Comparison of ENCODE assay signal across 8 cellular contexts in genomic region chr3:119469378-119470189, GRCh38. TPM values are rescaled to one million over a fixed set of nuclear protein-coding genes. Genes with fewer than 3 reads are reported as not detected.
A peak's percentile ranks its signal among the peaks of the same experiment; 100 is the strongest.
DNase-seq lines count a peak whose midpoint lies in the region; ATAC-seq lines count a peak whose summit lies in the region.

No MANE protein-coding gene starts in this region.

- H3K36me3 Mint-ChIP-seq in activated CD4-positive, alpha-beta T cell treated with anti-CD3 and anti-CD28 coated beads for 36 hours (ENCODE audit: low read depth) = peaks cover 13% of the 10 kb centered on the region
- H3K36me3 Mint-ChIP-seq in effector memory CD8-positive, alpha-beta T cell (ENCODE audit: insufficient read depth) = peaks cover 34% of the 10 kb centered on the region

- intact Hi-C loops in activated CD4-positive, alpha-beta T cell treated with anti-CD3 and anti-CD28 coated beads for 36 hours (cut with DNase I, micrococcal nuclease) = loop anchor here in 1 of 2 experiments (1.0 to 10.0 kb wide), 3 partner anchors 29 to 625 kb away; partner anchors contain the start of genes GSK3B and TIMMDC1

- POLR2A ChIA-PET in activated CD4-positive, alpha-beta T cell treated with anti-CD3 and anti-CD28 coated beads for 36 hours (lab: Charles Lee) = no interaction called here

- peak; percentile 47 for ATAC-seq in activated CD4-positive, alpha-beta T cell treated with anti-CD3 and anti-CD28 coated beads for 36 hours
- ATAC-seq in HG02840 (IDR thresholded peaks at IDR 0.05; ENCODE audit: low FRiP score, unreplicated experiment) (peak; percentile 50), HG03442 (IDR thresholded peaks at IDR 0.05; ENCODE audit: unreplicated experiment) (no peak)
- peak; percentile 43 for ATAC-seq in effector memory CD8-positive, alpha-beta T cell (replicated peaks)

- no peaks in the 10 kb centered on the region for H3K27me3 Mint-ChIP-seq in activated CD4-positive, alpha-beta T cell treated with anti-CD3 and anti-CD28 coated beads for 36 hours
- no peaks in the 10 kb centered on the region for H3K27me3 Mint-ChIP-seq in effector memory CD8-positive, alpha-beta T cell

- H3K4me1 Mint-ChIP-seq in activated CD4-positive, alpha-beta T cell treated with anti-CD3 and anti-CD28 coated beads for 36 hours = peaks cover 35% of the 10 kb centered on the region
- peaks cover 27 to 34% of the 10 kb centered on the region in 2 donors for H3K4me1 Mint-ChIP-seq in effector memory CD8-positive, alpha-beta T cell (ENCODE audit: low read depth in 2 of 2)

- no peaks in the 10 kb centered on the region for H3K9me3 Mint-ChIP-seq in activated CD4-positive, alpha-beta T cell treated with anti-CD3 and anti-CD28 coated beads for 36 hours (ENCODE audit: low read depth)
- no peaks in the 10 kb centered on the region for H3K9me3 Mint-ChIP-seq in effector memory CD8-positive, alpha-beta T cell

- H3K36me3 ChIP-seq in mucosa of stomach (ENCODE audit: control insufficient read depth, insufficient read depth, low read length) = no peaks in the 10 kb centered on the region

- H3K4me1 ChIP-seq in mucosa of stomach (ENCODE audit: control insufficient read depth, insufficient read depth, low read length) = peaks cover 18% of the 10 kb centered on the region

- peak overlapping the region; percentile 90 for H3K27ac Mint-ChIP-seq in activated CD4-positive, alpha-beta T cell treated with anti-CD3 and anti-CD28 coated beads for 36 hours
- H3K27ac Mint-ChIP-seq in effector memory CD8-positive, alpha-beta T cell = peak overlapping the region; percentile 83 to 93

- H3K27me3 ChIP-seq in mucosa of stomach (ENCODE audit: control insufficient read depth, insufficient read depth, low read length) = no peaks in the 10 kb centered on the region

- H3K4me3 Mint-ChIP-seq in activated CD4-positive, alpha-beta T cell treated with anti-CD3 and anti-CD28 coated beads for 36 hours = peak overlapping the region; percentile 83
- peak overlapping the region; percentile 88 for H3K4me3 Mint-ChIP-seq in effector memory CD8-positive, alpha-beta T cell

- peak overlapping the region; percentile 91 for H3K4me3 ChIP-seq in mucosa of stomach (ENCODE audit: low read length)

- CTCF ChIA-PET in activated CD4-positive, alpha-beta T cell treated with anti-CD3 and anti-CD28 coated beads for 36 hours (lab: Charles Lee) = interaction anchor here (0.6 to 1.2 kb wide), 3 partner anchors 21 to 1608 kb away, joined by 3 to 7 read pairs (median 5); no protein-coding TSS in a partner anchor

- H3K9me3 ChIP-seq in mucosa of stomach (ENCODE audit: control insufficient read depth, low read length) = no peaks in the 10 kb centered on the region

- DNase-seq in activated CD4-positive, alpha-beta T cell treated with anti-CD3 and anti-CD28 coated beads for 36 hours = no peak
- DNase-seq in activated CD4-positive, alpha-beta T cell treated with anti-CD3 and anti-CD28 coated beads, Interleukin-2, amount 50 U/mL, for 1 hour = no peak
- peak; percentile 51 for DNase-seq in RPMI7951 (ENCODE audit: low read depth)
- peak in 1 of 3 experiments; percentile 21 for DNase-seq in effector memory CD8-positive, alpha-beta T cell
- DNase-seq in epidermal melanocyte (ENCODE audit: insufficient read length, low spot score) = no peak

- H3K9ac ChIP-seq in mucosa of stomach (ENCODE audit: low read length) = peak overlapping the region; percentile 79

RNA-seq across cellular contexts. Expression of gene POGLUT1, which starts 0.8 kb away (rescaled TPM):
- 10 to 100 TPM; 11.4 to 12.3 TPM for total RNA-seq in activated CD4-positive, alpha-beta T cell treated with anti-CD3 and anti-CD28 coated beads for 36 hours
- total RNA-seq in RPMI7951 (2014; rRNA removed; shearing (Covaris generic)) = 15.4 and 17.3 TPM in 2 replicates

RNA-seq across cellular contexts. Expression of gene TMEM39A, which starts 6.2 kb away (rescaled TPM):
- total RNA-seq in activated CD4-positive, alpha-beta T cell treated with anti-CD3 and anti-CD28 coated beads for 36 hours = 10 to 100 TPM; 24.5 to 30.5 TPM
- total RNA-seq in RPMI7951 (2014; rRNA removed; shearing (Covaris generic)) = 39.4 and 43.5 TPM in 2 replicates

RNA-seq across cellular contexts. Expression of gene TIMMDC1, which starts 28.8 kb away (rescaled TPM):
- total RNA-seq in activated CD4-positive, alpha-beta T cell treated with anti-CD3 and anti-CD28 coated beads for 36 hours = 10 to 100 TPM; 82.3 to 96.0 TPM
- 125 and 143 TPM in 2 replicates for total RNA-seq in RPMI7951 (2014; rRNA removed; shearing (Covaris generic))
